Comparison of ENCODE assay signal across 8 cellular contexts in genomic region chr5:176535655-176536131, GRCh38. TPM values are rescaled to one million over a fixed set of nuclear protein-coding genes. Genes with fewer than 3 reads are reported as not detected.
DNase-seq lines count a peak whose midpoint lies in the region; ATAC-seq, FAIRE-seq and TF ChIP-seq lines count a peak whose summit lies in the region.

No MANE protein-coding gene starts in this region.

- H3K27ac ChIP-seq in HUES6 (ENCODE audit: low read depth, low read length), result peak overlapping the region; percentile 99
- H3K27ac ChIP-seq in K562 (ENCODE audit: extremely low read depth, low read depth, low read length), result peak overlapping the region; percentile 98
- H3K27ac ChIP-seq in lung (ENCODE audit: low read depth in 1 of 2, low read length in 1 of 2), result peak overlapping the region; percentile 85 to 98
- peak overlapping the region; percentile 98 for H3K27ac ChIP-seq in vagina

- WGBS in K562 (ENCODE audit: insufficient coverage, low coverage, missing lambda C conversion rate), result under 1% methylated on average over 10 of the region's 10 CpGs
- 2 to 3% methylated on average over 10 of the region's 10 CpGs for WGBS in lung, 2 donors

- H3K9me3 ChIP-seq in BE2C (no peaks in the 10 kb centered on the region), HUES6 (ENCODE audit: control insufficient read depth, insufficient read depth, low read depth, low read length) (no peaks in the 10 kb centered on the region), K562 (replicated peaks; ENCODE audit: control insufficient read depth, insufficient read depth, low read depth, low read length) (no peaks in the 10 kb centered on the region), lung (ENCODE audit: control insufficient read depth in 2 of 2, insufficient read depth in 1 of 2, low read length in 1 of 2) (no peaks in the 10 kb centered on the region), vagina (no peaks in the 10 kb centered on the region)

- H3K36me3 ChIP-seq in BE2C (peaks cover 36% of the 10 kb centered on the region), HUES6 (ENCODE audit: control insufficient read depth, insufficient read depth, low read length) (peaks cover 42% of the 10 kb centered on the region), K562 (ENCODE audit: control insufficient read depth, insufficient read depth, low read length) (peaks cover 45% of the 10 kb centered on the region; the same call in 2 of the 3 replicates), lung (ENCODE audit: control insufficient read depth in 2 of 2, insufficient read depth in 2 of 2, low read length in 2 of 2) (peaks cover 0 to 15% of the 10 kb centered on the region in 2 donors), vagina (peaks cover 4 to 16% of the 10 kb centered on the region in 2 donors)

- ATAC-seq in K562, result no peak
- ATAC-seq in lung (ENCODE audit: insufficient read depth, low FRiP score), result no peak
- ATAC-seq in GM21515 (IDR thresholded peaks at IDR 0.05; ENCODE audit: unreplicated experiment), result no peak
- ATAC-seq in GM18519 (IDR thresholded peaks at IDR 0.05; ENCODE audit: low FRiP score, unreplicated experiment), result no peak

- no peak for TF ChIP-seq RAD21 in K562 (CRISPR knock-in tag; conservative IDR thresholded peaks at IDR 0.05 in 1 of 2, IDR thresholded peaks at IDR 0.05 in 1 of 2)

- no TSS peak for BruUV-seq in K562 (replicated peaks; lab: Mats Ljungman, UMichigan)

- peak overlapping the region; percentile 99 for H3K4me2 ChIP-seq in K562 (ENCODE audit: insufficient read depth, low read length)

- H3K9ac ChIP-seq in HUES6 (ENCODE audit: low read length) (peak overlapping the region; percentile 97), K562 (ENCODE audit: insufficient read depth in 1 of 2, low read depth in 2 of 2, low read length in 2 of 2) (peak overlapping the region; percentile 95 to 96)

- no peak for FAIRE-seq in K562 (lab: Jason Lieb, UNC)

- TF ChIP-seq POLR2A in K562 (conservative IDR thresholded peaks at IDR 0.05), result no peak
- TF ChIP-seq POLR2A in vagina (IDR thresholded peaks at IDR 0.05), result no peak

- no peak for TF ChIP-seq EP300 in K562 (IDR thresholded peaks at IDR 0.05; ENCODE audit: low read length)

- no peak for TF ChIP-seq CTCF in BE2C (IDR thresholded peaks at IDR 0.05; ENCODE audit: low read depth, low read length)
- TF ChIP-seq CTCF in K562 (IDR thresholded peaks at IDR 0.05 in 2 of 3, conservative IDR thresholded peaks at IDR 0.05 in 1 of 3; ENCODE audit: insufficient read depth in 2 of 3, low read depth in 1 of 3, low read length in 3 of 3), result no peak
- TF ChIP-seq CTCF in lung (IDR thresholded peaks at IDR 0.05; ENCODE audit: control extremely low read depth, extremely low read depth), result no peak
- TF ChIP-seq CTCF in vagina (IDR thresholded peaks at IDR 0.05), result no peak

- peaks cover 37% of the 10 kb centered on the region for H3K4me1 ChIP-seq in BE2C
- H3K4me1 ChIP-seq in HUES6 (ENCODE audit: control insufficient read depth, insufficient read depth, low read length), result peaks cover 29% of the 10 kb centered on the region
- peaks cover 49 to 50% of the 10 kb centered on the region in 2 experiments for H3K4me1 ChIP-seq in K562 (replicated peaks in 1 of 2; ENCODE audit: control insufficient read depth in 2 of 2, insufficient read depth in 2 of 2, low read length in 2 of 2)
- H3K4me1 ChIP-seq in lung (ENCODE audit: control insufficient read depth in 2 of 2, insufficient read depth in 2 of 2, low read length in 2 of 2), result peaks cover 20 to 27% of the 10 kb centered on the region in 2 donors
- H3K4me1 ChIP-seq in vagina, result peaks cover 66% of the 10 kb centered on the region

- peaks cover 26% of the 10 kb centered on the region; the same call in 1 of the 2 replicates for H4K20me1 ChIP-seq in K562 (replicated peaks; ENCODE audit: control insufficient read depth, insufficient read depth, low read length)

- in situ Hi-C loops in K562 (cut with MboI), result no loop called here

- no peak for DNase-seq in BE2C
- DNase-seq in K562 (ENCODE audit: extremely low read depth in 1 of 4, low spot score in 3 of 4), result peak; percentile 26 to 43 (median 38)
- DNase-seq in lung (ENCODE audit: low spot score), result no peak
- DNase-seq in vagina (ENCODE audit: extremely low spot score in 2 of 2), result peak in 1 of 2 donors; percentile 90
- no peak for DNase-seq in kidney glomerular epithelial cell (lab: John Stamatoyannopoulos, UW)

- H3K79me2 ChIP-seq in K562 (ENCODE audit: control insufficient read depth, insufficient read depth, low read length), result peaks cover 43% of the 10 kb centered on the region

- CTCF ChIA-PET in K562 (lab: Yijun Ruan, JAX; ENCODE audit: low intra/inter-chr PET ratio), result no interaction called here

- H3K4me3 ChIP-seq in BE2C (ENCODE audit: low read depth, low read length), result peak overlapping the region; percentile 99
- peak overlapping the region; percentile 96 for H3K4me3 ChIP-seq in HUES6 (ENCODE audit: low read depth, low read length)
- peak overlapping the region; percentile 91 for H3K4me3 ChIP-seq in K562
- peak overlapping the region; percentile 68 for H3K4me3 ChIP-seq in lung
- peak overlapping the region; percentile 62 to 90 for H3K4me3 ChIP-seq in vagina

- no peaks in the 10 kb centered on the region for H3K27me3 ChIP-seq in BE2C
- H3K27me3 ChIP-seq in HUES6 (ENCODE audit: control insufficient read depth, insufficient read depth, low read length), result no peaks in the 10 kb centered on the region
- no peaks in the 10 kb centered on the region for H3K27me3 ChIP-seq in K562 (ENCODE audit: control insufficient read depth in 2 of 2, insufficient read depth in 2 of 2, low read length in 2 of 2)
- H3K27me3 ChIP-seq in lung (ENCODE audit: control insufficient read depth, insufficient read depth), result no peaks in the 10 kb centered on the region
- no peaks in the 10 kb centered on the region for H3K27me3 ChIP-seq in vagina

- intact Hi-C loops in K562 (cut with micrococcal nuclease) (loop anchor here (2.0 kb wide), 1 partner anchor 87 kb away; the partner anchor contains the start of gene FAF2), vagina (cut with DNase I) (no loop called here)

- H3K9me1 ChIP-seq in K562 (ENCODE audit: control insufficient read depth, insufficient read depth, low read length), result peaks cover 4% of the 10 kb centered on the region

- H2AFZ ChIP-seq in K562 (ENCODE audit: low read depth, low read length), result 0 out of 2 replicates have a peak overlapping the region, but pooled peaks have one; percentile 22

- POLR2A ChIA-PET in K562 (lab: Yijun Ruan, JAX), result interaction anchor here (0.8 to 4.8 kb wide), 9 partner anchors 8 to 144 kb away, joined by 3 to 39 read pairs (median 4); no protein-coding TSS in a partner anchor

TF ChIP-seq in K562, 482 proteins besides CTCF, POLR2A, EP300 and RAD21 (continues in another document):
- no peak for TF ChIP-seq USF1 (CRISPR knock-in tag; IDR thresholded peaks at IDR 0.05)
- TF ChIP-seq ZNF124 (CRISPR knock-in tag; IDR thresholded peaks at IDR 0.05), result no peak

RNA-seq across cellular contexts. Expression of gene RNF44, which starts 1.5 kb away (rescaled TPM):
- polyA plus RNA-seq in BE2C (2012; ENCODE audit: insufficient read depth, insufficient read length, low read depth), result 156 TPM
- total RNA-seq in K562 (2011; cell fraction: chromatin; rRNA removed; ENCODE audit: low replicate concordance), result 109 and 250 TPM in 2 replicates
- 141 and 156 TPM in 2 replicates for total RNA-seq in K562 (2011; cell fraction: nucleolus; rRNA removed)
- total RNA-seq in K562 (2011; cell fraction: nucleoplasm; rRNA removed), result 127 and 128 TPM in 2 replicates
- total RNA-seq in K562 (2014; rRNA removed) (14.8 and 19.7 TPM in 2 replicates), K562 (2014; rRNA removed; fragmentation: Illumina TruSeq; extraction: Trizol) (4.8 and 5.1 TPM in 2 replicates), K562 (2015; rRNA removed; fragmentation: Illumina TruSeq; extraction: Trizol) (7.2 and 7.5 TPM in 2 replicates), K562 (2021) (64.0 and 82.6 TPM in 2 replicates), lung (10 to 100 TPM; 23.4 to 40.5 TPM), vagina (24.6 TPM)
- polyA plus RNA-seq in K562 (2011; rRNA removed) (7.4 and 25.6 TPM in 2 replicates), K562 (2014; fragmentation: Illumina TruSeq; extraction: Trizol) (20.5 and 39.3 TPM in 2 replicates), K562 (2014; fragmentation: Nextera tagmentation; extraction: Ambion mirVana) (1 to 10 TPM; 1.6 to 2.5 TPM), K562 (2014; rRNA removed) (40.1 and 51.0 TPM in 2 replicates), lung (10 to 100 TPM; 15.3 to 27.7 TPM)
- 9.9 and 13.1 TPM in 2 replicates for polyA plus RNA-seq in K562 (2011; cell fraction: cytosol; rRNA removed)
- 196 and 219 TPM in 2 replicates for polyA plus RNA-seq in K562 (2011; cell fraction: nucleus; rRNA removed)
- 33.9 and 73.5 TPM in 2 replicates for polyA plus RNA-seq in K562 (2012)
- polyA minus RNA-seq in K562 (2011; rRNA and poly(A)+ RNA removed), result 2.8 and 3.0 TPM in 2 replicates
- polyA minus RNA-seq in K562 (2011; cell fraction: cytosol; rRNA and poly(A)+ RNA removed), result 17.2 and 25.7 TPM in 2 replicates
- 40.7 and 48.8 TPM in 2 replicates for polyA minus RNA-seq in K562 (2011; cell fraction: nucleus; rRNA and poly(A)+ RNA removed)

RNA-seq across cellular contexts. Expression of gene CDHR2, which starts 13.4 kb away (rescaled TPM):
- 7.5 TPM for polyA plus RNA-seq in BE2C (2012; ENCODE audit: insufficient read depth, insufficient read length, low read depth)
- 1.0 TPM in 1 of 2 replicates, not detected in the other for total RNA-seq in K562 (2011; cell fraction: chromatin; rRNA removed; ENCODE audit: low replicate concordance)
- 0.13 and 0.17 TPM in 2 replicates for total RNA-seq in K562 (2011; cell fraction: nucleolus; rRNA removed)
- 0.15 TPM in 1 of 2 replicates, not detected in the other for total RNA-seq in K562 (2011; cell fraction: nucleoplasm; rRNA removed)
- total RNA-seq in K562 (2014; rRNA removed), result 0.04 and 0.09 TPM in 2 replicates
- 0.10 and 0.18 TPM in 2 replicates for total RNA-seq in K562 (2014; rRNA removed; fragmentation: Illumina TruSeq; extraction: Trizol)
- 0.22 and 0.23 TPM in 2 replicates for total RNA-seq in K562 (2015; rRNA removed; fragmentation: Illumina TruSeq; extraction: Trizol)
- total RNA-seq in K562 (2021), result 0.36 and 0.62 TPM in 2 replicates
- 0.01 TPM in 1 of 2 replicates, not detected in the other for polyA plus RNA-seq in K562 (2011; rRNA removed)
- not detected in 2 replicates for polyA plus RNA-seq in K562 (2011; cell fraction: cytosol; rRNA removed)
- 0.06 and 0.18 TPM in 2 replicates for polyA plus RNA-seq in K562 (2011; cell fraction: nucleus; rRNA removed)
- polyA plus RNA-seq in K562 (2012), result 0.07 and 0.42 TPM in 2 replicates
- polyA plus RNA-seq in K562 (2014; fragmentation: Illumina TruSeq; extraction: Trizol), result 0.01 and 0.04 TPM in 2 replicates
- polyA plus RNA-seq in K562 (2014; fragmentation: Nextera tagmentation; extraction: Ambion mirVana), result not detected
- 0.03 TPM in 1 of 2 replicates, not detected in the other for polyA plus RNA-seq in K562 (2014; rRNA removed)
- not detected in 2 replicates for polyA minus RNA-seq in K562 (2011; rRNA and poly(A)+ RNA removed)
- 0.67 TPM in 1 of 2 replicates, not detected in the other for polyA minus RNA-seq in K562 (2011; cell fraction: cytosol; rRNA and poly(A)+ RNA removed)
- 0.27 and 0.33 TPM in 2 replicates for polyA minus RNA-seq in K562 (2011; cell fraction: nucleus; rRNA and poly(A)+ RNA removed)
- 1 to 10 TPM in 1 of 2 donors, under 1 TPM in 1; 0.74 to 1.5 TPM for total RNA-seq in lung
- polyA plus RNA-seq in lung, result under 1 TPM; 0.02 to 0.10 TPM
- total RNA-seq in vagina, result not detected

Comparison
In these comparisons a context has a peak if more than half of its experiments do, and no peak if none do; other contexts are left out.
1. DNase-seq: peak in K562 (4 of 4); none in BE2C (single experiment), lung (single experiment) and kidney glomerular epithelial cell (single experiment).
2. Peak in every context shown above with its lines, with median percentiles within 50 percentile points of each other: H3K4me3 ChIP-seq and H3K27ac ChIP-seq.